Comparison of ENCODE assay signal across 31 cellular contexts in genomic region chr6:69408886-69409285, GRCh38.
"Had no signal": no experiment of that assay in that cellular context is flagged by ENCODE, and none has a peak within 500 bp of the region (broad histone marks: within the 10 kb centered on the region; RNA-seq: fewer than 3 reads in every experiment).

No MANE protein-coding gene starts in this region.

- H3K4me3 Mint-ChIP-seq: activated CD4-positive, alpha-beta memory T cell treated with anti-CD3 and anti-CD28 coated beads, Interleukin-2, amount 10 ng/mL, durations not matched to agents 7 days and 5 days; activated CD4-positive, alpha-beta T cell treated with anti-CD3 and anti-CD28 coated beads, Interleukin-2, amount 10 ng/mL, durations not matched to agents 7 days and 5 days; activated naive CD4-positive, alpha-beta T cell treated with anti-CD3 and anti-CD28 coated beads, Interleukin-2, amount 10 ng/mL, durations not matched to agents 7 days and 5 days; activated naive CD8-positive, alpha-beta T cell treated with anti-CD3 and anti-CD28 coated beads, Interleukin-2, amount 10 ng/mL, durations not matched to agents 7 days and 5 days; activated T-cell treated with anti-CD3 and anti-CD28 coated beads, Interleukin-2, amount 50 U/mL, for 24 hours; activated T-cell treated with anti-CD3 and anti-CD28 coated beads, Interleukin-2, amount 50 U/mL, for 72 hours; central memory CD8-positive, alpha-beta T cell; dendritic cell treated with granulocyte-macrophage colony-stimulating factor and Interleukin-4, amounts not matched to agents 40 ng/mL and 50 ng/mL, for 4 days; T-cell; T-helper 1 cell treated with Interleukin-12 subunit alpha and Interleukin-12 subunit beta and Interleukin-4 antibody, amounts not matched to agents 30 μg/mL and 1 μg/mL, for 36 hours; WTC11 had no signal

- H3K27ac ChIP-seq: ascending aorta, brain microvascular endothelial cell, coronary artery, dorsolateral prefrontal cortex, esophagus muscularis mucosa, foreskin keratinocyte, gastrocnemius medialis had no signal

- H3K27me3 ChIP-seq: ascending aorta, brain microvascular endothelial cell, dorsolateral prefrontal cortex, esophagus muscularis mucosa, foreskin keratinocyte, gastrocnemius medialis had no signal

- H3K36me3 ChIP-seq: ascending aorta, brain microvascular endothelial cell, esophagus muscularis mucosa, gastrocnemius medialis had no signal

- H3K4me1 ChIP-seq: ascending aorta, esophagus muscularis mucosa, foreskin keratinocyte, gastrocnemius medialis had no signal

- H3K27me3 Mint-ChIP-seq: activated CD4-positive, alpha-beta memory T cell treated with anti-CD3 and anti-CD28 coated beads, Interleukin-2, amount 10 ng/mL, durations not matched to agents 7 days and 5 days; activated CD4-positive, alpha-beta T cell treated with anti-CD3 and anti-CD28 coated beads, Interleukin-2, amount 10 ng/mL, durations not matched to agents 7 days and 5 days; activated naive CD4-positive, alpha-beta T cell treated with anti-CD3 and anti-CD28 coated beads, Interleukin-2, amount 10 ng/mL, durations not matched to agents 7 days and 5 days; activated naive CD8-positive, alpha-beta T cell treated with anti-CD3 and anti-CD28 coated beads, Interleukin-2, amount 10 ng/mL, durations not matched to agents 7 days and 5 days; activated T-cell treated with anti-CD3 and anti-CD28 coated beads, Interleukin-2, amount 50 U/mL, for 24 hours; central memory CD8-positive, alpha-beta T cell; dendritic cell treated with granulocyte-macrophage colony-stimulating factor and Interleukin-4, amounts not matched to agents 40 ng/mL and 50 ng/mL, for 4 days; T-cell had no signal

- H3K4me3 ChIP-seq: ascending aorta, coronary artery, dorsolateral prefrontal cortex, esophagus muscularis mucosa, gastrocnemius medialis had no signal

- H3K4me1 Mint-ChIP-seq: activated CD4-positive, alpha-beta memory T cell treated with anti-CD3 and anti-CD28 coated beads, Interleukin-2, amount 10 ng/mL, durations not matched to agents 7 days and 5 days; activated CD4-positive, alpha-beta T cell treated with anti-CD3 and anti-CD28 coated beads, Interleukin-2, amount 10 ng/mL, durations not matched to agents 7 days and 5 days; activated naive CD4-positive, alpha-beta T cell treated with anti-CD3 and anti-CD28 coated beads, Interleukin-2, amount 10 ng/mL, durations not matched to agents 7 days and 5 days; activated naive CD8-positive, alpha-beta T cell treated with anti-CD3 and anti-CD28 coated beads, Interleukin-2, amount 10 ng/mL, durations not matched to agents 7 days and 5 days; central memory CD8-positive, alpha-beta T cell; T-cell; WTC11 had no signal

- DNase-seq: activated CD4-positive, alpha-beta memory T cell treated with anti-CD3 and anti-CD28 coated beads, Interleukin-2, amount 10 ng/mL, durations not matched to agents 7 days and 5 days; activated CD4-positive, alpha-beta T cell treated with anti-CD3 and anti-CD28 coated beads for 1 hour; activated CD4-positive, alpha-beta T cell treated with anti-CD3 and anti-CD28 coated beads for 4 hours; activated CD4-positive, alpha-beta T cell treated with anti-CD3 and anti-CD28 coated beads, Interleukin-2, amount 10 ng/mL, durations not matched to agents 7 days and 5 days; activated CD4-positive, alpha-beta T cell treated with anti-CD3 and anti-CD28 coated beads, Interleukin-2, amount 50 U/mL, for 4 hours; activated CD8-positive, alpha-beta memory T cell treated with anti-CD3 and anti-CD28 coated beads, Interleukin-2, amount 50 U/mL, for 48 hours; activated gamma-delta T cell; activated naive CD4-positive, alpha-beta T cell; activated naive CD4-positive, alpha-beta T cell treated with anti-CD3 and anti-CD28 coated beads, Interleukin-2, amount 10 ng/mL, durations not matched to agents 7 days and 5 days; activated naive CD8-positive, alpha-beta T cell treated with anti-CD3 and anti-CD28 coated beads, Interleukin-2, amount 10 ng/mL, durations not matched to agents 7 days and 5 days; activated T-cell treated with anti-CD3 and anti-CD28 coated beads for 4 hours; activated T-cell treated with anti-CD3 and anti-CD28 coated beads, Interleukin-2, amount 50 U/mL, for 24 hours; activated T-cell treated with anti-CD3 and anti-CD28 coated beads, Interleukin-2, amount 50 U/mL, for 72 hours; brain microvascular endothelial cell; dorsolateral prefrontal cortex; effector memory CD4-positive, alpha-beta T cell; erythroblast; foreskin keratinocyte; gastrocnemius medialis; head of caudate nucleus; SW 1271; T-cell; T-helper 9 cell had no signal

- H3K9me3 Mint-ChIP-seq: activated CD4-positive, alpha-beta memory T cell treated with anti-CD3 and anti-CD28 coated beads, Interleukin-2, amount 10 ng/mL, durations not matched to agents 7 days and 5 days had no signal

- H3K27ac Mint-ChIP-seq: activated CD4-positive, alpha-beta memory T cell treated with anti-CD3 and anti-CD28 coated beads, Interleukin-2, amount 10 ng/mL, durations not matched to agents 7 days and 5 days; activated CD4-positive, alpha-beta T cell treated with anti-CD3 and anti-CD28 coated beads, Interleukin-2, amount 10 ng/mL, durations not matched to agents 7 days and 5 days; activated naive CD4-positive, alpha-beta T cell treated with anti-CD3 and anti-CD28 coated beads, Interleukin-2, amount 10 ng/mL, durations not matched to agents 7 days and 5 days; activated naive CD4-positive, alpha-beta T cell treated with anti-CD3 and anti-CD28 coated beads, Interleukin-2, amount 50 U/mL, for 72 hours; activated naive CD8-positive, alpha-beta T cell treated with anti-CD3 and anti-CD28 coated beads, Interleukin-2, amount 10 ng/mL, durations not matched to agents 7 days and 5 days; activated T-cell treated with anti-CD3 and anti-CD28 coated beads, Interleukin-2, amount 50 U/mL, for 24 hours; activated T-cell treated with anti-CD3 and anti-CD28 coated beads, Interleukin-2, amount 50 U/mL, for 72 hours; dendritic cell treated with granulocyte-macrophage colony-stimulating factor and Interleukin-4, amounts not matched to agents 40 ng/mL and 50 ng/mL, for 4 days; T-cell; T-helper 1 cell treated with Interleukin-12 subunit alpha and Interleukin-12 subunit beta and Interleukin-4 antibody, amounts not matched to agents 30 μg/mL and 1 μg/mL, for 36 hours; WTC11 had no signal

- H3K36me3 Mint-ChIP-seq: activated naive CD4-positive, alpha-beta T cell treated with anti-CD3 and anti-CD28 coated beads, Interleukin-2, amount 10 ng/mL, durations not matched to agents 7 days and 5 days; activated naive CD4-positive, alpha-beta T cell treated with anti-CD3 and anti-CD28 coated beads, Interleukin-2, amount 50 U/mL, for 72 hours; activated naive CD8-positive, alpha-beta T cell treated with anti-CD3 and anti-CD28 coated beads, Interleukin-2, amount 10 ng/mL, durations not matched to agents 7 days and 5 days; T-cell had no signal

- H3K9me3 ChIP-seq: gastrocnemius medialis had no signal
